In the genomic region with DNA sequence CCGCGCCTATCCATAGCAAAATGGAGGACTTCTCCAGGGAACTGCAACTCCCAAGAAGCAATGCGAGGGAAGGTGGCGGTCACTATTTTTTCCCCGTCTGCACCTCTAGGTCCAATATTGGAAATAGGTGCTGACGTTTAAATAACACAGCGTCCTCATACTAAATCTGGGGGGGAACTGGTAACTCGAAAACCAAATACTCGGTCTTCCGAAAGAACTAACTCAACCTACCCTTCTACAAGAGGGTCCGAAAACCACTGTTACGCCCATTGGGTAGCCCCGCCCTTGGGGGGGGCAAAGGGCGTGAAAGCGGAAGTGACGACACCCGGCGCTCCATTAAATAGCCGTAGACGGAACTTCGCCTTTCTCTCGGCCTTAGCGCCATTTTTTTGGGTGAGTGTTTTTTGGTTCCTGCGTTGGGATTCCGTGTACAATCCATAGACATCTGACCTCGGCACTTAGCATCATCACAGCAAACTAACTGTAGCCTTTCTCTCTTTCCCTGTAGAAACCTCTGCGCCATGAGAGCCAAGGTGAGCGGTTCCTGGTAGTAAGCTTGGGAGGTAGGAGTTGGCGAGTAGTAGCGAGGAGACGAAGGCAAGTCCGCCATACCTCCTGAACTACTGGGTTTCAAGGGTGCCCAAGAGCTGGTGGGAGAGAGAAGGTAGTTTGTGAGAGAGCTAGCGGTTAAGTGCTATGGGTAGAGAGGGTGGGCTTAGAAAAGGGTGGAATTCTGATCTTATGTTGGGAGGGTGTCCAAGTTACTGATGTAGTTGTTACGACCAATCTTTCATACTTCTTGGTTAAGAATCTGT, we compare ENCODE assay signal across 8 cellular contexts.
A peak's percentile ranks its signal among the peaks of the same experiment; 100 is the strongest.
DNase-seq lines count a peak whose midpoint lies in the region; ATAC-seq lines count a peak whose summit lies in the region.

Gene RPL41 (plus strand): TSS at position 367 of the 815 bp plus-strand sequence.

- peak within 1 kb of the TSS; percentile 93 for H3K4me3 ChIP-seq in ACC112 (ENCODE audit: low read depth, low read length)

- peak within 1 kb of the TSS; percentile 97 for H2AFZ ChIP-seq in ACC112 (ENCODE audit: low read length, unreplicated experiment)

- H3K4me1 Mint-ChIP-seq in central memory CD8-positive, alpha-beta T cell, result peaks cover 34% of the 10 kb centered on the region

- peak; percentile 34 for ATAC-seq in GM18873 (IDR thresholded peaks at IDR 0.05; ENCODE audit: low FRiP score, unreplicated experiment)
- peak; percentile 36 for ATAC-seq in HG03342 (IDR thresholded peaks at IDR 0.05; ENCODE audit: unreplicated experiment)
- ATAC-seq in central memory CD8-positive, alpha-beta T cell (replicated peaks; ENCODE audit: extremely low read depth, poor library complexity, severe bottlenecking), result peak; percentile 44

- H3K27ac ChIP-seq in ACC112 (ENCODE audit: low read depth, low read length), result peak within 1 kb of the TSS; percentile 94

- peak within 1 kb of the TSS; percentile 95 for H3K4me3 Mint-ChIP-seq in central memory CD8-positive, alpha-beta T cell

- H3K27me3 Mint-ChIP-seq in central memory CD8-positive, alpha-beta T cell, result no peaks in the 10 kb centered on the region

- H3K79me2 ChIP-seq in ACC112 (ENCODE audit: control insufficient read depth, insufficient read depth, low read length, unreplicated experiment), result peaks cover 14% of the 10 kb centered on the region

- H3K4me1 ChIP-seq in ACC112 (ENCODE audit: control insufficient read depth, insufficient read depth, low read length, unreplicated experiment), result peaks cover 21% of the 10 kb centered on the region

- peaks cover 15% of the 10 kb centered on the region for H3K36me3 ChIP-seq in ACC112 (ENCODE audit: insufficient read depth, low read length)

- DNase-seq in NCI-H446 treated with DMSO at 0.1 percent for 48 hours (lab: John Stamatoyannopoulos, UW) (peak; percentile 85), islet precursor cell (peak; percentile 97)
- DNase-seq in activated CD4-positive, CD25-positive, alpha-beta regulatory T cell treated with anti-CD3 and anti-CD28 coated beads, Interleukin-2, amount 50 U/mL, for 16 hours (ENCODE audit: low read depth, low spot score), result peak; percentile 91
- peak; percentile 93 to 96 for DNase-seq in central memory CD8-positive, alpha-beta T cell (ENCODE audit: low spot score in 2 of 2)
- DNase-seq in stimulated activated CD4-positive, alpha-beta T cell treated with anti-CD3 and anti-CD28 coated beads, Interleukin-12 subunit alpha, Interleukin-12 subunit beta, amount 100 ng/mL, for 48 hours (ENCODE audit: low read depth in 2 of 3, low spot score in 1 of 3), result peak; percentile 88 to 95 (median 88)

- H3K27ac Mint-ChIP-seq in central memory CD8-positive, alpha-beta T cell (ENCODE audit: low read depth), result peak within 1 kb of the TSS; percentile 100

- H3K27me3 ChIP-seq in ACC112 (ENCODE audit: insufficient read depth, low read length), result no peaks in the 10 kb centered on the region

- no peaks in the 10 kb centered on the region for H3K9me3 Mint-ChIP-seq in central memory CD8-positive, alpha-beta T cell

- H3K36me3 Mint-ChIP-seq in central memory CD8-positive, alpha-beta T cell (ENCODE audit: insufficient read depth), result peaks cover 60% of the 10 kb centered on the region

Comparison
In these comparisons a context has a peak if more than half of its experiments do, and no peak if none do; other contexts are left out.
1. Peak in every context shown above with its lines: DNase-seq, ATAC-seq, H3K4me3 ChIP-seq and H3K27ac ChIP-seq.